Comparison of ENCODE assay signal across 11 cellular contexts in genomic region chr19:30637926-30638325, GRCh38.
"Had no signal": no experiment of that assay in that cellular context is flagged by ENCODE, and none has a peak within 500 bp of the region (broad histone marks: within the 10 kb centered on the region; RNA-seq: fewer than 3 reads in every experiment).

No MANE protein-coding gene starts in this region.

- H3K27ac ChIP-seq: GM23248 had no signal

- DNase-seq: GM23248, GOT3, H7, H9, HCEC 1CT, HFFc6 had no signal

- H3K36me3 ChIP-seq: HAP-1 had no signal

- H3K9me3 ChIP-seq: HAP-1 had no signal

- H3K4me2 ChIP-seq: GM23338 had no signal

- H3K4me1 Mint-ChIP-seq: GM23338 had no signal

- ATAC-seq: GM23338, HCT116 had no signal

- H3K4me1 ChIP-seq: HAP-1 had no signal

- H3K4me3 Mint-ChIP-seq: GM23338, H9, HFFc6 had no signal

- H3K27ac Mint-ChIP-seq: GM23338, H9, HFFc6 had no signal

- FAIRE-seq: H1, H54 had no signal

- H2AFZ ChIP-seq: GM23248, GM23338 had no signal

- H3K4me3 ChIP-seq: GM23248, GM23338, HAP-1 had no signal
